9 cellular contexts compared by ENCODE assay signal in the genomic region with DNA sequence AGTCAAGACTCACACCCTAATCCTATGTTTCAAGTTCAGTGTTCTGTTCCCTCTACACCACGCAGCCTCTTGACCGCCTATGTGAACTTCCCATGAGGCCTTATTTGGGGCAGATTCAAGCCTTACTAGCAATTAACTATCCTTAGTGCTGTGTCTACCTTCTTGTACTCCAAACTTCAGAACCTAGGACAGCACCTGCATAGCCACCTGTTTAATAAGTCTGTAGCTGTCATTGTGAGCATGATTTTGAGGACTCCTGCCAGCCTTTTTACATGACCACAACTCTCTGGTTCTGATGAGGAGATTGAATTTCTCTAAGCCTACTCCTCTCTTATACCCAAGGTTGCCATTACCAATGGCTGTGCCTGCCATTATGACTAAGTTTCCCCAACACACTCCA. TPM values are rescaled to one million over a fixed set of nuclear protein-coding genes. Genes with fewer than 3 reads are reported as not detected.
DNase-seq lines count a peak whose midpoint lies in the region; ATAC-seq, FAIRE-seq and TF ChIP-seq lines count a peak whose summit lies in the region.
"Had no signal": no experiment of that assay in that cellular context is flagged by ENCODE, and none has a peak within 500 bp of the region (broad histone marks: within the 10 kb centered on the region; RNA-seq: fewer than 3 reads in every experiment).

No MANE protein-coding gene starts in this region.

- peaks cover 2% of the 10 kb centered on the region for H3K27me3 Mint-ChIP-seq in astrocyte (ENCODE audit: low read depth, unreplicated experiment)

- no peak for TF ChIP-seq CTCF in astrocyte (IDR thresholded peaks at IDR 0.05; ENCODE audit: insufficient read depth, low read depth, low read length)
- TF ChIP-seq CTCF in dorsolateral prefrontal cortex (IDR thresholded peaks at IDR 0.05 in 54 of 56, conservative IDR thresholded peaks at IDR 0.05 in 2 of 56; ENCODE audit: low read depth in 1 of 56, partially characterized antibody in 56 of 56): no peak
- TF ChIP-seq CTCF in smooth muscle cell (IDR thresholded peaks at IDR 0.05; ENCODE audit: borderline replicate concordance, insufficient read depth, poor library complexity, severe bottlenecking): no peak

- ATAC-seq in GM18511 (IDR thresholded peaks at IDR 0.05; ENCODE audit: unreplicated experiment): no peak

- H3K36me3 ChIP-seq in astrocyte (ENCODE audit: insufficient read depth, low read length) (no peaks in the 10 kb centered on the region), smooth muscle cell (ENCODE audit: low read depth) (no peaks in the 10 kb centered on the region)

- H3K4me3 Mint-ChIP-seq in astrocyte (ENCODE audit: unreplicated experiment): no peak overlapping the region

- H2AFZ ChIP-seq in astrocyte (ENCODE audit: low read depth, low read length) (no peak overlapping the region), smooth muscle cell (ENCODE audit: low read depth) (no peak overlapping the region)

- no peaks in the 10 kb centered on the region for H3K9me3 Mint-ChIP-seq in astrocyte (ENCODE audit: unreplicated experiment)

- no peaks in the 10 kb centered on the region for H3F3A ChIP-seq in smooth muscle cell (ENCODE audit: low read depth)

- H3K27me3 ChIP-seq in astrocyte (ENCODE audit: insufficient read depth, low read length) (no peaks in the 10 kb centered on the region), dorsolateral prefrontal cortex (no peaks in the 10 kb centered on the region), smooth muscle cell (ENCODE audit: low read depth) (no peaks in the 10 kb centered on the region)

- H3K9me3 ChIP-seq in astrocyte (ENCODE audit: insufficient read depth, low read depth, low read length) (no peaks in the 10 kb centered on the region), smooth muscle cell (replicated peaks; ENCODE audit: low read depth) (no peaks in the 10 kb centered on the region)

- no peak overlapping the region for H3K27ac ChIP-seq in astrocyte (ENCODE audit: low read depth, low read length)
- no peak overlapping the region for H3K27ac ChIP-seq in dorsolateral prefrontal cortex
- H3K27ac ChIP-seq in smooth muscle cell (ENCODE audit: low read depth): no peak overlapping the region

- no peaks in the 10 kb centered on the region for H3K36me3 Mint-ChIP-seq in astrocyte (ENCODE audit: low read depth, unreplicated experiment)

- 58% methylated on average over 2 of the region's 2 CpGs for WGBS in smooth muscle cell (ENCODE audit: low lambda C conversion rate)

- no peak overlapping the region for H3K4me2 ChIP-seq in astrocyte (ENCODE audit: low read length)
- H3K4me2 ChIP-seq in smooth muscle cell: no peak overlapping the region

- H3K4me1 ChIP-seq in astrocyte (ENCODE audit: insufficient read depth, low read length) (no peaks in the 10 kb centered on the region), smooth muscle cell (ENCODE audit: low read depth) (no peaks in the 10 kb centered on the region)

- H3K9ac ChIP-seq in astrocyte (ENCODE audit: low read length) (no peak overlapping the region), smooth muscle cell (ENCODE audit: low read depth) (no peak overlapping the region)

- H4K20me1 ChIP-seq in astrocyte (ENCODE audit: insufficient read depth, low read length) (no peaks in the 10 kb centered on the region), smooth muscle cell (ENCODE audit: low read depth) (no peaks in the 10 kb centered on the region)

- H3K4me3 ChIP-seq in astrocyte (ENCODE audit: insufficient read depth, low read depth, low read length) (no peak overlapping the region), dorsolateral prefrontal cortex (no peak overlapping the region), smooth muscle cell (no peak overlapping the region)

- intact Hi-C loops in dorsolateral prefrontal cortex (cut with DNase I): no loop called here

- FAIRE-seq in astrocyte (lab: Jason Lieb, UNC): no peak
- FAIRE-seq: GM12892 had no signal

- H3K79me2 ChIP-seq in astrocyte (ENCODE audit: insufficient read depth, low read length) (no peaks in the 10 kb centered on the region), smooth muscle cell (ENCODE audit: low read depth) (no peaks in the 10 kb centered on the region)

- H3K27ac Mint-ChIP-seq in astrocyte (ENCODE audit: unreplicated experiment): no peak overlapping the region

- peak; percentile 59 for DNase-seq in ELR (ENCODE audit: low read depth)
- DNase-seq in KBM-7: peak; percentile 20
- DNase-seq in astrocyte (ENCODE audit: low read depth): peak; percentile 47
- peak; percentile 43 for DNase-seq in kidney tubule cell (ENCODE audit: low spot score)
- DNase-seq in dorsolateral prefrontal cortex: no peak
- no peak for DNase-seq in smooth muscle cell (lab: John Stamatoyannopoulos, UW; ENCODE audit: unreplicated experiment)
- no peak for DNase-seq in midbrain (lab: John Stamatoyannopoulos, UW)

- no peaks in the 10 kb centered on the region for H3K4me1 Mint-ChIP-seq in astrocyte (ENCODE audit: low read depth, unreplicated experiment)

- in situ Hi-C loops in KBM-7 (cut with MboI; ENCODE audit: low pct_unique_long_range_greater_than_20kb, low sequenced_read_pairs): no loop called here

RNA-seq across cellular contexts. Expression of gene PCSK1, which starts 50.8 kb away (rescaled TPM):
- total RNA-seq in astrocyte (0.18 and 0.48 TPM in 2 replicates), dorsolateral prefrontal cortex (100 to 1,000 TPM in 6 of 120 experiments, 10 to 100 TPM in 114; 10.9 to 126 (median 52.2) TPM), smooth muscle cell (0.81 and 1.1 TPM in 2 replicates)
- polyA plus RNA-seq in smooth muscle cell: 0.26 and 0.32 TPM in 2 replicates

Comparison
In these comparisons a context has a peak if more than half of its experiments do, and no peak if none do; other contexts are left out.
1. DNase-seq: peak in ELR (single experiment), KBM-7 (single experiment), astrocyte (single experiment) and kidney tubule cell (single experiment); none in dorsolateral prefrontal cortex (0 of 10), smooth muscle cell (single experiment) and midbrain (single experiment).